ENCODE assay signal across 1 cellular context in the genomic region with DNA sequence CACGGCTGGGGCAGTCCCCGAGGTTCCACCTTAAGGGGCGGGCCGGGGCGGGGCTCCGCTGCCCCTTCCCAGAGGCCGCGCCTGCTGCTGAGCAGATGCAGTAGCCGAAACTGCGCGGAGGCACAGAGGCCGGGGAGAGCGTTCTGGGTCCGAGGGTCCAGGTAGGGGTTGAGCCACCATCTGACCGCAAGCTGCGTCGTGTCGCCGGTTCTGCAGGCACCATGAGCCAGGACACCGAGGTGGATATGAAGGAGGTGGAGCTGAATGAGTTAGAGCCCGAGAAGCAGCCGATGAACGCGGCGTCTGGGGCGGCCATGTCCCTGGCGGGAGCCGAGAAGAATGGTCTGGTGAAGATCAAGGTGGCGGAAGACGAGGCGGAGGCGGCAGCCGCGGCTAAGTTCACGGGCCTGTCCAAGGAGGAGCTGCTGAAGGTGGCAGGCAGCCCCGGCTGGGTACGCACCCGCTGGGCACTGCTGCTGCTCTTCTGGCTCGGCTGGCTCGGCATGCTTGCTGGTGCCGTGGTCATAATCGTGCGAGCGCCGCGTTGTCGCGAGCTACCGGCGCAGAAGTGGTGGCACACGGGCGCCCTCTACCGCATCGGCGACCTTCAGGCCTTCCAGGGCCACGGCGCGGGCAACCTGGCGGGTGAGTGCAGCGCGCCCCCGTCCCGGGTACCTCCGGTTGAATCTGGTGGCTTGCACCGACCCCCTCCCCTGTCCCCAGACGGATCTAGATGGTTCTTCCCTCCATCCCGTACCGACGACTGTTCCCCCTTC.
A peak's percentile ranks its signal among the peaks of the same experiment; 100 is the strongest.
TF ChIP-seq lines count a peak whose summit lies in the region.

A gene (plus strand): TSS at position 94 of the 776 bp plus-strand sequence. CDS start 128 bp downstream, at position 222.

TF ChIP-seq in HepG2, 621 proteins besides CTCF, POLR2A, EP300 and RAD21 (continued from another document and continues in another):
- no peak for TF ChIP-seq FLYWCH1 (CRISPR knock-in tag; IDR thresholded peaks at IDR 0.05)
- no peak for TF ChIP-seq FOXM1 (CRISPR knock-in tag; IDR thresholded peaks at IDR 0.05)
- TF ChIP-seq, protein P1, sequence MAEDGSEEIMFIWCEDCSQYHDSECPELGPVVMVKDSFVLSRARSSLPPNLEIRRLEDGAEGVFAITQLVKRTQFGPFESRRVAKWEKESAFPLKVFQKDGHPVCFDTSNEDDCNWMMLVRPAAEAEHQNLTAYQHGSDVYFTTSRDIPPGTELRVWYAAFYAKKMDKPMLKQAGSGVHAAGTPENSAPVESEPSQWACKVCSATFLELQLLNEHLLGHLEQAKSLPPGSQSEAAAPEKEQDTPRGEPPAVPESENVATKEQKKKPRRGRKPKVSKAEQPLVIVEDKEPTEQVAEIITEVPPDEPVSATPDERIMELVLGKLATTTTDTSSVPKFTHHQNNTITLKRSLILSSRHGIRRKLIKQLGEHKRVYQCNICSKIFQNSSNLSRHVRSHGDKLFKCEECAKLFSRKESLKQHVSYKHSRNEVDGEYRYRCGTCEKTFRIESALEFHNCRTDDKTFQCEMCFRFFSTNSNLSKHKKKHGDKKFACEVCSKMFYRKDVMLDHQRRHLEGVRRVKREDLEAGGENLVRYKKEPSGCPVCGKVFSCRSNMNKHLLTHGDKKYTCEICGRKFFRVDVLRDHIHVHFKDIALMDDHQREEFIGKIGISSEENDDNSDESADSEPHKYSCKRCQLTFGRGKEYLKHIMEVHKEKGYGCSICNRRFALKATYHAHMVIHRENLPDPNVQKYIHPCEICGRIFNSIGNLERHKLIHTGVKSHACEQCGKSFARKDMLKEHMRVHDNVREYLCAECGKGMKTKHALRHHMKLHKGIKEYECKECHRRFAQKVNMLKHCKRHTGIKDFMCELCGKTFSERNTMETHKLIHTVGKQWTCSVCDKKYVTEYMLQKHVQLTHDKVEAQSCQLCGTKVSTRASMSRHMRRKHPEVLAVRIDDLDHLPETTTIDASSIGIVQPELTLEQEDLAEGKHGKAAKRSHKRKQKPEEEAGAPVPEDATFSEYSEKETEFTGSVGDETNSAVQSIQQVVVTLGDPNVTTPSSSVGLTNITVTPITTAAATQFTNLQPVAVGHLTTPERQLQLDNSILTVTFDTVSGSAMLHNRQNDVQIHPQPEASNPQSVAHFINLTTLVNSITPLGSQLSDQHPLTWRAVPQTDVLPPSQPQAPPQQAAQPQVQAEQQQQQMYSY (CRISPR knock-in tag; IDR thresholded peaks at IDR 0.05): 0 out of 2 replicates have a peak, but pooled peaks have one; percentile 36
- no peak for TF ChIP-seq ISX (CRISPR knock-in tag; conservative IDR thresholded peaks at IDR 0.05)
- TF ChIP-seq EED (CRISPR knock-in tag; IDR thresholded peaks at IDR 0.05): peak; percentile 73; the same call in 1 of the 2 replicates
- peak; percentile 14 for TF ChIP-seq NR2C2 (CRISPR knock-in tag; IDR thresholded peaks at IDR 0.05; ENCODE audit: borderline replicate concordance)
- peak; percentile 10; the same call in 1 of the 2 replicates for TF ChIP-seq ZNF263 (CRISPR knock-in tag; IDR thresholded peaks at IDR 0.05)
- 0 out of 2 replicates have a peak, but pooled peaks have one; percentile 17 for TF ChIP-seq CEBPG (CRISPR knock-in tag; IDR thresholded peaks at IDR 0.05)
- TF ChIP-seq NONO (IDR thresholded peaks at IDR 0.05): no peak
- peak; percentile 83 for TF ChIP-seq NONO (CRISPR knock-in tag; conservative IDR thresholded peaks at IDR 0.05)
- TF ChIP-seq ZNF619 (CRISPR knock-in tag; IDR thresholded peaks at IDR 0.05): peak; percentile 52; the same call in 1 of the 2 replicates
- TF ChIP-seq, protein P2, sequence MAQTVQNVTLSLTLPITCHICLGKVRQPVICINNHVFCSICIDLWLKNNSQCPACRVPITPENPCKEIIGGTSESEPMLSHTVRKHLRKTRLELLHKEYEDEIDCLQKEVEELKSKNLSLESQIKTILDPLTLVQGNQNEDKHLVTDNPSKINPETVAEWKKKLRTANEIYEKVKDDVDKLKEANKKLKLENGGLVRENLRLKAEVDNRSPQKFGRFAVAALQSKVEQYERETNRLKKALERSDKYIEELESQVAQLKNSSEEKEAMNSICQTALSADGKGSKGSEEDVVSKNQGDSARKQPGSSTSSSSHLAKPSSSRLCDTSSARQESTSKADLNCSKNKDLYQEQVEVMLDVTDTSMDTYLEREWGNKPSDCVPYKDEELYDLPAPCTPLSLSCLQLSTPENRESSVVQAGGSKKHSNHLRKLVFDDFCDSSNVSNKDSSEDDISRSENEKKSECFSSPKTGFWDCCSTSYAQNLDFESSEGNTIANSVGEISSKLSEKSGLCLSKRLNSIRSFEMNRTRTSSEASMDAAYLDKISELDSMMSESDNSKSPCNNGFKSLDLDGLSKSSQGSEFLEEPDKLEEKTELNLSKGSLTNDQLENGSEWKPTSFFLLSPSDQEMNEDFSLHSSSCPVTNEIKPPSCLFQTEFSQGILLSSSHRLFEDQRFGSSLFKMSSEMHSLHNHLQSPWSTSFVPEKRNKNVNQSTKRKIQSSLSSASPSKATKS (CRISPR knock-in tag; IDR thresholded peaks at IDR 0.05): peak; percentile 93; the same call in 1 of the 2 replicates
- TF ChIP-seq TMF1 (CRISPR knock-in tag; IDR thresholded peaks at IDR 0.05; ENCODE audit: low read depth): peak; percentile 93
- TF ChIP-seq, protein P3, sequence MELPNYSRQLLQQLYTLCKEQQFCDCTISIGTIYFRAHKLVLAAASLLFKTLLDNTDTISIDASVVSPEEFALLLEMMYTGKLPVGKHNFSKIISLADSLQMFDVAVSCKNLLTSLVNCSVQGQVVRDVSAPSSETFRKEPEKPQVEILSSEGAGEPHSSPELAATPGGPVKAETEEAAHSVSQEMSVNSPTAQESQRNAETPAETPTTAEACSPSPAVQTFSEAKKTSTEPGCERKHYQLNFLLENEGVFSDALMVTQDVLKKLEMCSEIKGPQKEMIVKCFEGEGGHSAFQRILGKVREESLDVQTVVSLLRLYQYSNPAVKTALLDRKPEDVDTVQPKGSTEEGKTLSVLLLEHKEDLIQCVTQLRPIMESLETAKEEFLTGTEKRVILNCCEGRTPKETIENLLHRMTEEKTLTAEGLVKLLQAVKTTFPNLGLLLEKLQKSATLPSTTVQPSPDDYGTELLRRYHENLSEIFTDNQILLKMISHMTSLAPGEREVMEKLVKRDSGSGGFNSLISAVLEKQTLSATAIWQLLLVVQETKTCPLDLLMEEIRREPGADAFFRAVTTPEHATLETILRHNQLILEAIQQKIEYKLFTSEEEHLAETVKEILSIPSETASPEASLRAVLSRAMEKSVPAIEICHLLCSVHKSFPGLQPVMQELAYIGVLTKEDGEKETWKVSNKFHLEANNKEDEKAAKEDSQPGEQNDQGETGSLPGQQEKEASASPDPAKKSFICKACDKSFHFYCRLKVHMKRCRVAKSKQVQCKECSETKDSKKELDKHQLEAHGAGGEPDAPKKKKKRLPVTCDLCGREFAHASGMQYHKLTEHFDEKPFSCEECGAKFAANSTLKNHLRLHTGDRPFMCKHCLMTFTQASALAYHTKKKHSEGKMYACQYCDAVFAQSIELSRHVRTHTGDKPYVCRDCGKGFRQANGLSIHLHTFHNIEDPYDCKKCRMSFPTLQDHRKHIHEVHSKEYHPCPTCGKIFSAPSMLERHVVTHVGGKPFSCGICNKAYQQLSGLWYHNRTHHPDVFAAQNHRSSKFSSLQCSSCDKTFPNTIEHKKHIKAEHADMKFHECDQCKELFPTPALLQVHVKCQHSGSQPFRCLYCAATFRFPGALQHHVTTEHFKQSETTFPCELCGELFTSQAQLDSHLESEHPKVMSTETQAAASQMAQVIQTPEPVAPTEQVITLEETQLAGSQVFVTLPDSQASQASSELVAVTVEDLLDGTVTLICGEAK (IDR thresholded peaks at IDR 0.05): no peak
- TF ChIP-seq, protein P3 (CRISPR knock-in tag; IDR thresholded peaks at IDR 0.05): peak; percentile 78; the same call in 1 of the 2 replicates
- TF ChIP-seq ZFP41 (CRISPR knock-in tag; IDR thresholded peaks at IDR 0.05; ENCODE audit: borderline replicate concordance): peak; percentile 57; the same call in 1 of the 2 replicates
- TF ChIP-seq, protein P4, sequence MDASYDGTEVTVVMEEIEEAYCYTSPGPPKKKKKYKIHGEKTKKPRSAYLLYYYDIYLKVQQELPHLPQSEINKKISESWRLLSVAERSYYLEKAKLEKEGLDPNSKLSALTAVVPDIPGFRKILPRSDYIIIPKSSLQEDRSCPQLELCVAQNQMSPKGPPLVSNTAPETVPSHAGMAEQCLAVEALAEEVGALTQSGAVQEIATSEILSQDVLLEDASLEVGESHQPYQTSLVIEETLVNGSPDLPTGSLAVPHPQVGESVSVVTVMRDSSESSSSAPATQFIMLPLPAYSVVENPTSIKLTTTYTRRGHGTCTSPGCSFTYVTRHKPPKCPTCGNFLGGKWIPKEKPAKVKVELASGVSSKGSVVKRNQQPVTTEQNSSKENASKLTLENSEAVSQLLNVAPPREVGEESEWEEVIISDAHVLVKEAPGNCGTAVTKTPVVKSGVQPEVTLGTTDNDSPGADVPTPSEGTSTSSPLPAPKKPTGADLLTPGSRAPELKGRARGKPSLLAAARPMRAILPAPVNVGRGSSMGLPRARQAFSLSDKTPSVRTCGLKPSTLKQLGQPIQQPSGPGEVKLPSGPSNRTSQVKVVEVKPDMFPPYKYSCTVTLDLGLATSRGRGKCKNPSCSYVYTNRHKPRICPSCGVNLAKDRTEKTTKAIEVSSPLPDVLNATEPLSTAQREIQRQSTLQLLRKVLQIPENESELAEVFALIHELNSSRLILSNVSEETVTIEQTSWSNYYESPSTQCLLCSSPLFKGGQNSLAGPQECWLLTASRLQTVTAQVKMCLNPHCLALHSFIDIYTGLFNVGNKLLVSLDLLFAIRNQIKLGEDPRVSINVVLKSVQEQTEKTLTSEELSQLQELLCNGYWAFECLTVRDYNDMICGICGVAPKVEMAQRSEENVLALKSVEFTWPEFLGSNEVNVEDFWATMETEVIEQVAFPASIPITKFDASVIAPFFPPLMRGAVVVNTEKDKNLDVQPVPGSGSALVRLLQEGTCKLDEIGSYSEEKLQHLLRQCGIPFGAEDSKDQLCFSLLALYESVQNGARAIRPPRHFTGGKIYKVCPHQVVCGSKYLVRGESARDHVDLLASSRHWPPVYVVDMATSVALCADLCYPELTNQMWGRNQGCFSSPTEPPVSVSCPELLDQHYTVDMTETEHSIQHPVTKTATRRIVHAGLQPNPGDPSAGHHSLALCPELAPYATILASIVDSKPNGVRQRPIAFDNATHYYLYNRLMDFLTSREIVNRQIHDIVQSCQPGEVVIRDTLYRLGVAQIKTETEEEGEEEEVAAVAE (CRISPR knock-in tag; IDR thresholded peaks at IDR 0.05; ENCODE audit: borderline replicate concordance): peak; percentile 28; the same call in 1 of the 2 replicates
- TF ChIP-seq ZNF749 (CRISPR knock-in tag; IDR thresholded peaks at IDR 0.05; ENCODE audit: borderline replicate concordance): no peak
- peak; percentile 81 for TF ChIP-seq YEATS4 (CRISPR knock-in tag; IDR thresholded peaks at IDR 0.05; ENCODE audit: borderline replicate concordance)
- no peak for TF ChIP-seq SOX5 (CRISPR knock-in tag; IDR thresholded peaks at IDR 0.05; ENCODE audit: borderline replicate concordance)
- TF ChIP-seq, protein P5, sequence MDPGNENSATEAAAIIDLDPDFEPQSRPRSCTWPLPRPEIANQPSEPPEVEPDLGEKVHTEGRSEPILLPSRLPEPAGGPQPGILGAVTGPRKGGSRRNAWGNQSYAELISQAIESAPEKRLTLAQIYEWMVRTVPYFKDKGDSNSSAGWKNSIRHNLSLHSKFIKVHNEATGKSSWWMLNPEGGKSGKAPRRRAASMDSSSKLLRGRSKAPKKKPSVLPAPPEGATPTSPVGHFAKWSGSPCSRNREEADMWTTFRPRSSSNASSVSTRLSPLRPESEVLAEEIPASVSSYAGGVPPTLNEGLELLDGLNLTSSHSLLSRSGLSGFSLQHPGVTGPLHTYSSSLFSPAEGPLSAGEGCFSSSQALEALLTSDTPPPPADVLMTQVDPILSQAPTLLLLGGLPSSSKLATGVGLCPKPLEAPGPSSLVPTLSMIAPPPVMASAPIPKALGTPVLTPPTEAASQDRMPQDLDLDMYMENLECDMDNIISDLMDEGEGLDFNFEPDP (CRISPR knock-in tag; conservative IDR thresholded peaks at IDR 0.05): no peak
- TF ChIP-seq SNAI1 (CRISPR knock-in tag; IDR thresholded peaks at IDR 0.05; ENCODE audit: borderline replicate concordance): no peak
- TF ChIP-seq NBN (conservative IDR thresholded peaks at IDR 0.05): no peak
- no peak for TF ChIP-seq ZSCAN12 (CRISPR knock-in tag; IDR thresholded peaks at IDR 0.05)
- peak; percentile 91; the same call in 1 of the 2 replicates for TF ChIP-seq MTA1 (CRISPR knock-in tag; IDR thresholded peaks at IDR 0.05; ENCODE audit: borderline replicate concordance)
- TF ChIP-seq FOXK2 (IDR thresholded peaks at IDR 0.05): no peak
- no peak for TF ChIP-seq NR3C1 (CRISPR knock-in tag; IDR thresholded peaks at IDR 0.05)
- no peak for TF ChIP-seq ZBTB42 (CRISPR knock-in tag; IDR thresholded peaks at IDR 0.05)
- peak; percentile 52 for TF ChIP-seq U2AF1 (optimal IDR thresholded peaks at IDR 0.05; ENCODE audit: low read depth, low read length)
- TF ChIP-seq ZFP36L1 (CRISPR knock-in tag; IDR thresholded peaks at IDR 0.05): no peak
- no peak for TF ChIP-seq SYNCRIP (IDR thresholded peaks at IDR 0.05; ENCODE audit: insufficient read depth, low read depth, low read length)
- TF ChIP-seq RBAK (CRISPR knock-in tag; IDR thresholded peaks at IDR 0.05): 0 out of 2 replicates have a peak, but pooled peaks have one; percentile 58
- TF ChIP-seq CBFB (CRISPR knock-in tag; IDR thresholded peaks at IDR 0.05): peak; percentile 58
